Comparison of ENCODE assay signal across 20 cellular contexts in the genomic region with DNA sequence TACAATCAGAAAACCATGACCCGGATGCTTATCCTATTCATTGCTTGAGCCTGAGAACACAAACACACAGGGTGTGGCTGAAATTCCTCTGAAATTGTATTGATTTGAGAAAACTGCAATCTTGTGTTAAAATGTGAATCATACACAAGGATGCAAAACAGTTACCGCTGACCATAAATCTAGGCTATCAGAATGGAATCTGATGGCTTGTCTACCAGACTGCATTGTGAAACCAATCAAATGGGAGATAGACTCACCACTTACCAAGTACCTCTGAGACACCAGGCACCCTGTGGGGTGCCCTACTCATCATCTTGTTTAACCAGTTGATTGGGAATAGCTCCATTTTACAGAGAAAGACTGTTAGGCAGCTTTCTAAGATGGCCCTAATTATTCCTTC.
A peak's percentile ranks its signal among the peaks of the same experiment; 100 is the strongest.
DNase-seq lines count a peak whose midpoint lies in the region; ATAC-seq, FAIRE-seq and TF ChIP-seq lines count a peak whose summit lies in the region.
"Had no signal": no experiment of that assay in that cellular context is flagged by ENCODE, and none has a peak within 500 bp of the region (broad histone marks: within the 10 kb centered on the region; RNA-seq: fewer than 3 reads in every experiment).

No MANE protein-coding gene starts in this region.

- CTCF ChIA-PET in MCF 10A (lab: Yijun Ruan, JAX): no interaction called here

- H3K4me1 ChIP-seq in breast epithelium: no peaks in the 10 kb centered on the region

- no peak for TF ChIP-seq CTCF in MCF 10A (IDR thresholded peaks at IDR 0.05; ENCODE audit: unreplicated experiment)
- TF ChIP-seq CTCF in breast epithelium (IDR thresholded peaks at IDR 0.05): no peak
- TF ChIP-seq CTCF in fibroblast of the aortic adventitia (IDR thresholded peaks at IDR 0.05; ENCODE audit: insufficient read depth, low read length): no peak

- H3K27me3 ChIP-seq in breast epithelium: no peaks in the 10 kb centered on the region
- H3K27me3 ChIP-seq: SJCRH30, transverse colon had no signal

- H3K36me3 Mint-ChIP-seq in MCF 10A (ENCODE audit: insufficient read depth, unreplicated experiment): no peaks in the 10 kb centered on the region
- H3K36me3 Mint-ChIP-seq: activated CD4-positive, alpha-beta memory T cell treated with anti-CD3 and anti-CD28 coated beads for 36 hours; activated naive CD8-positive, alpha-beta T cell treated with anti-CD3 and anti-CD28 coated beads, Interleukin-2, amount 10 ng/mL, durations not matched to agents 7 days and 5 days had no signal

- POLR2A ChIA-PET in MCF 10A (lab: Yijun Ruan, JAX): interaction anchor here (0.5 to 1.3 kb wide), 3 partner anchors 10 to 116 kb away, joined by 3 to 5 read pairs (median 3); no protein-coding TSS in a partner anchor

- H3K36me3 ChIP-seq in breast epithelium: no peaks in the 10 kb centered on the region
- H3K36me3 ChIP-seq: SJCRH30, transverse colon had no signal

- H3K9me3 ChIP-seq in breast epithelium: no peaks in the 10 kb centered on the region
- H3K9me3 ChIP-seq: mucosa of descending colon, SJCRH30, transverse colon had no signal

- ATAC-seq in HG02973 (IDR thresholded peaks at IDR 0.05; ENCODE audit: unreplicated experiment): no peak
- ATAC-seq: HepG2, mucosa of descending colon had no signal

- no peak overlapping the region for H3K27ac ChIP-seq in breast epithelium
- H3K27ac ChIP-seq: SJCRH30, transverse colon had no signal

- intact Hi-C loops in MCF 10A (cut with micrococcal nuclease) (loop anchor here (10.0 kb wide), 1 partner anchor 299 kb away; no protein-coding TSS in a partner anchor), breast epithelium (cut with DNase I; ENCODE audit: low total_unique reads) (no loop called here)

- H3K4me3 Mint-ChIP-seq in MCF 10A (ENCODE audit: unreplicated experiment): no peak overlapping the region
- H3K4me3 Mint-ChIP-seq: activated CD4-positive, alpha-beta memory T cell treated with anti-CD3 and anti-CD28 coated beads for 36 hours; activated naive CD8-positive, alpha-beta T cell treated with anti-CD3 and anti-CD28 coated beads, Interleukin-2, amount 10 ng/mL, durations not matched to agents 7 days and 5 days had no signal

- no peak overlapping the region for H3K4me3 ChIP-seq in breast epithelium
- no peak overlapping the region for H3K4me3 ChIP-seq in fibroblast of the aortic adventitia (ENCODE audit: low read depth, low read length)
- H3K4me3 ChIP-seq: mucosa of descending colon, SJCRH30, transverse colon had no signal

- H3K27me3 Mint-ChIP-seq in MCF 10A (ENCODE audit: insufficient read depth, unreplicated experiment): no peaks in the 10 kb centered on the region

- no peak for FAIRE-seq in urothelium cell line (lab: Jason Lieb, UNC)
- FAIRE-seq: HepG2, kidney, TTC549 had no signal

- DNase-seq in MCF 10A (ENCODE audit: unreplicated experiment): peak; percentile 56
- DNase-seq in breast epithelium (ENCODE audit: low spot score in 2 of 2): no peak
- peak; percentile 72 for DNase-seq in SW480 (ENCODE audit: low spot score)
- peak; percentile 52 for DNase-seq in fibroblast of the aortic adventitia (ENCODE audit: low read depth)
- DNase-seq in urothelium cell line (ENCODE audit: low spot score): peak; percentile 29
- DNase-seq in dermis blood vessel endothelial cell: no peak
- no peak for DNase-seq in NCI-H1417 (lab: John Stamatoyannopoulos, UW)
- DNase-seq: 8988T; activated CD4-positive, alpha-beta memory T cell treated with anti-CD3 and anti-CD28 coated beads for 36 hours; activated naive CD8-positive, alpha-beta T cell treated with anti-CD3 and anti-CD28 coated beads, Interleukin-2, amount 10 ng/mL, durations not matched to agents 7 days and 5 days; activated T-cell treated with anti-CD3 and anti-CD28 coated beads, Interleukin-2, amount 50 U/mL, for 48 hours; DND-41; kidney; mucosa of descending colon; NCI-H2171; SJCRH30; transverse colon had no signal

- no peaks in the 10 kb centered on the region for H3K9me3 Mint-ChIP-seq in MCF 10A (ENCODE audit: unreplicated experiment)
- H3K9me3 Mint-ChIP-seq: activated CD4-positive, alpha-beta memory T cell treated with anti-CD3 and anti-CD28 coated beads for 36 hours had no signal

- no TSS peak for BruUV-seq in MCF 10A (replicated peaks; lab: Mats Ljungman, UMichigan)

- H3K4me1 Mint-ChIP-seq in MCF 10A (ENCODE audit: insufficient read depth, unreplicated experiment): peaks cover 40% of the 10 kb centered on the region
- H3K4me1 Mint-ChIP-seq: activated naive CD8-positive, alpha-beta T cell treated with anti-CD3 and anti-CD28 coated beads, Interleukin-2, amount 10 ng/mL, durations not matched to agents 7 days and 5 days had no signal

- peak overlapping the region; percentile 27 for H3K27ac Mint-ChIP-seq in MCF 10A (ENCODE audit: low read depth, unreplicated experiment)
- H3K27ac Mint-ChIP-seq: activated CD4-positive, alpha-beta memory T cell treated with anti-CD3 and anti-CD28 coated beads for 36 hours; activated naive CD8-positive, alpha-beta T cell treated with anti-CD3 and anti-CD28 coated beads, Interleukin-2, amount 10 ng/mL, durations not matched to agents 7 days and 5 days had no signal

- TF ChIP-seq POLR2A in breast epithelium (IDR thresholded peaks at IDR 0.05): no peak

Comparison
In these comparisons a context has a peak if more than half of its experiments do, and no peak if none do; other contexts are left out.
1. DNase-seq: peak in MCF 10A (single experiment), SW480 (single experiment), fibroblast of the aortic adventitia (single experiment) and urothelium cell line (single experiment); none in breast epithelium (0 of 2), dermis blood vessel endothelial cell (single experiment) and NCI-H1417 (0 of 3).